Comparison of ENCODE assay signal across 18 cellular contexts in the genomic region with DNA sequence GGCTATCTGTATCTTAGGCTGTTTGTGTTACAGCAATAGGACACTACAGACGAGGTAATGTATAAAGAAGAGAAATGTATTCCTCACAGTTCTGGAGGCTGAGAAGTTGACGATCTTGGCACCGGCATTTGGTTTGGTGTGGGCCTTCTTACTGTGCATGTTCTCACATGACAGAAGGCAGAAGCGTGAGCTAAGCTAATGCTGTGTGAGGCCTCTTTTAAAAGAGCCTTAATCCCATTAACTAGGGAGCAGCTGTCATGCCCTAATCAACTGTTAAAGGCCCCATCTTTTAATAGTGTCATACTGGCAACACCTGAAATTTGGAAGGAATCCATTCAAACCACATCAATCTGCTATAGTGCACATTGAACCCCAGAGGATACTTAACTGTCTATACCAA.
DNase-seq lines count a peak whose midpoint lies in the region; TF ChIP-seq lines count a peak whose summit lies in the region.
"Had no signal": no experiment of that assay in that cellular context is flagged by ENCODE, and none has a peak within 500 bp of the region (broad histone marks: within the 10 kb centered on the region; RNA-seq: fewer than 3 reads in every experiment).

No MANE protein-coding gene starts in this region.

- H3K4me1 Mint-ChIP-seq in endothelial cell (ENCODE audit: unreplicated experiment), result no peaks in the 10 kb centered on the region
- H3K4me1 Mint-ChIP-seq: CD4-positive, alpha-beta memory T cell had no signal

- no peak overlapping the region for H3K27ac ChIP-seq in effector memory CD4-positive, alpha-beta T cell (ENCODE audit: insufficient read depth, low read length, poor library complexity, severe bottlenecking)
- H3K27ac ChIP-seq: 22Rv1 had no signal

- H3K36me3 Mint-ChIP-seq in endothelial cell (ENCODE audit: low read depth, unreplicated experiment), result no peaks in the 10 kb centered on the region
- H3K36me3 Mint-ChIP-seq: CD4-positive, alpha-beta memory T cell had no signal

- H3K4me1 ChIP-seq in effector memory CD4-positive, alpha-beta T cell (ENCODE audit: control insufficient read depth, insufficient read depth, low read length, poor library complexity, severe bottlenecking), result no peaks in the 10 kb centered on the region

- no peaks in the 10 kb centered on the region for H3K9me3 Mint-ChIP-seq in endothelial cell (ENCODE audit: unreplicated experiment)

- no peak overlapping the region for H3K4me3 Mint-ChIP-seq in endothelial cell (ENCODE audit: unreplicated experiment)
- H3K4me3 Mint-ChIP-seq: CD4-positive, alpha-beta memory T cell had no signal

- no peaks in the 10 kb centered on the region for H3K27me3 Mint-ChIP-seq in endothelial cell (ENCODE audit: unreplicated experiment)
- H3K27me3 Mint-ChIP-seq: CD4-positive, alpha-beta memory T cell had no signal

- no peak overlapping the region for H3K4me3 ChIP-seq in effector memory CD4-positive, alpha-beta T cell (ENCODE audit: insufficient read depth, low read depth, low read length, poor library complexity, severe bottlenecking)

- no peaks in the 10 kb centered on the region for H3K9me3 ChIP-seq in effector memory CD4-positive, alpha-beta T cell (ENCODE audit: control insufficient read depth, low read length)

- no peaks in the 10 kb centered on the region for H3K36me3 ChIP-seq in effector memory CD4-positive, alpha-beta T cell (ENCODE audit: control insufficient read depth, insufficient read depth, low read length)

- H3K27ac Mint-ChIP-seq in endothelial cell (ENCODE audit: unreplicated experiment), result no peak overlapping the region
- H3K27ac Mint-ChIP-seq: CD4-positive, alpha-beta memory T cell had no signal

- peak; percentile 32 for DNase-seq in NCI-H1105 treated with DMSO at 0.1 percent for 48 hours (lab: John Stamatoyannopoulos, UW)
- DNase-seq in NCI-H1105 (lab: John Stamatoyannopoulos, UW), result no peak
- DNase-seq in NCI-H1694 treated with DMSO at 0.1 percent for 48 hours (lab: John Stamatoyannopoulos, UW), result peak; percentile 90
- peak; percentile 7 for DNase-seq in SK-N-DZ (ENCODE audit: low spot score)
- peak; percentile 3 for DNase-seq in occipital lobe (lab: John Stamatoyannopoulos, UW)
- no peak for DNase-seq in GOT3 (lab: John Stamatoyannopoulos, UW)
- DNase-seq in effector memory CD4-positive, alpha-beta T cell, result no peak
- no peak for DNase-seq in endothelial cell (ENCODE audit: low spot score)
- DNase-seq: Calu3; CD4-positive, alpha-beta memory T cell; GDM1; MM.1S; NCI-H1092 treated with DMSO at 0.1 percent for 48 hours; NCI-H1930; NCI-H526; RPMI8226; SIG-M5 had no signal

- TF ChIP-seq CTCF in endothelial cell (IDR thresholded peaks at IDR 0.05; ENCODE audit: unreplicated experiment), result no peak

- H3K27me3 ChIP-seq in effector memory CD4-positive, alpha-beta T cell (replicated peaks; ENCODE audit: control insufficient read depth, insufficient read depth, low read length, poor library complexity, severe bottlenecking), result no peaks in the 10 kb centered on the region

Comparison
In these comparisons a context has a peak if more than half of its experiments do, and no peak if none do; other contexts are left out.
1. DNase-seq: peak in NCI-H1105 treated with DMSO at 0.1 percent for 48 hours (single experiment), NCI-H1694 treated with DMSO at 0.1 percent for 48 hours (single experiment), SK-N-DZ (single experiment) and occipital lobe (single experiment); none in NCI-H1105 (single experiment), GOT3 (single experiment), effector memory CD4-positive, alpha-beta T cell (0 of 3) and endothelial cell (single experiment).